ENCODE assay signal across 1 cellular context in the genomic region with DNA sequence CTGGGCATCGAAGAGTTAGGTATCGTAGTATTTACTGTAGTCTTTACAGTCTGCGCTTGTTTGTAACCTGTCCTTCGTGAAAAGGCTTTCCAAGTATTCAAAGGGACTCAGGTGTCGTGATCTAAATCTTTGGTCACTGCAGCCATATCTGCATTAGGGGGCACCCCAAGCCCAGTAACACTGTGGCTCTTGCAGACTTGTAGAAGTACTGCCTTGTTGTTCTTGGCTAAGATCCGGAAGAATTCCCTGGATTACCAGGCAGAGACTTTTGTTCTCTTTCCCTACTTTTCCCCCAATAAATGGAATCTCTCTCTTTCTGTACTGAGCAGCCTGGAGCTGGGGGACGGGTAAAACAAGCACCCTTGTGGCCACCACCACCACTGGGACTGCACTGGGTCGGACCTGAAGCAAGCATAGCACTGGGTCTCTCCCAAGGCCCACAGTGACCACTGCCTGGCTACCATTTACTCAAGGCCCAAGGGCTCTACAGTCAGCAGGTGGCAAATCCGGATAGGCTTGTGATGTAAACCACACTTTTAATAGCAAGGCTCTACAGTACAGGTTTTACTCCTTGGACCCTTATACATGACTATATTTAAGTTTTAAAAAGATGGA.
TF ChIP-seq lines count a peak whose summit lies in the region.

No MANE protein-coding gene starts in this region.

TF ChIP-seq in WTC11, 78 proteins besides CTCF, POLR2A, EP300 and RAD21:
- TF ChIP-seq, protein P1, sequence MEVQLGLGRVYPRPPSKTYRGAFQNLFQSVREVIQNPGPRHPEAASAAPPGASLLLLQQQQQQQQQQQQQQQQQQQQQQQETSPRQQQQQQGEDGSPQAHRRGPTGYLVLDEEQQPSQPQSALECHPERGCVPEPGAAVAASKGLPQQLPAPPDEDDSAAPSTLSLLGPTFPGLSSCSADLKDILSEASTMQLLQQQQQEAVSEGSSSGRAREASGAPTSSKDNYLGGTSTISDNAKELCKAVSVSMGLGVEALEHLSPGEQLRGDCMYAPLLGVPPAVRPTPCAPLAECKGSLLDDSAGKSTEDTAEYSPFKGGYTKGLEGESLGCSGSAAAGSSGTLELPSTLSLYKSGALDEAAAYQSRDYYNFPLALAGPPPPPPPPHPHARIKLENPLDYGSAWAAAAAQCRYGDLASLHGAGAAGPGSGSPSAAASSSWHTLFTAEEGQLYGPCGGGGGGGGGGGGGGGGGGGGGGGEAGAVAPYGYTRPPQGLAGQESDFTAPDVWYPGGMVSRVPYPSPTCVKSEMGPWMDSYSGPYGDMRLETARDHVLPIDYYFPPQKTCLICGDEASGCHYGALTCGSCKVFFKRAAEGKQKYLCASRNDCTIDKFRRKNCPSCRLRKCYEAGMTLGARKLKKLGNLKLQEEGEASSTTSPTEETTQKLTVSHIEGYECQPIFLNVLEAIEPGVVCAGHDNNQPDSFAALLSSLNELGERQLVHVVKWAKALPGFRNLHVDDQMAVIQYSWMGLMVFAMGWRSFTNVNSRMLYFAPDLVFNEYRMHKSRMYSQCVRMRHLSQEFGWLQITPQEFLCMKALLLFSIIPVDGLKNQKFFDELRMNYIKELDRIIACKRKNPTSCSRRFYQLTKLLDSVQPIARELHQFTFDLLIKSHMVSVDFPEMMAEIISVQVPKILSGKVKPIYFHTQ (CRISPR knock-in tag; IDR thresholded peaks at IDR 0.05), result no peak
- TF ChIP-seq, protein P2, sequence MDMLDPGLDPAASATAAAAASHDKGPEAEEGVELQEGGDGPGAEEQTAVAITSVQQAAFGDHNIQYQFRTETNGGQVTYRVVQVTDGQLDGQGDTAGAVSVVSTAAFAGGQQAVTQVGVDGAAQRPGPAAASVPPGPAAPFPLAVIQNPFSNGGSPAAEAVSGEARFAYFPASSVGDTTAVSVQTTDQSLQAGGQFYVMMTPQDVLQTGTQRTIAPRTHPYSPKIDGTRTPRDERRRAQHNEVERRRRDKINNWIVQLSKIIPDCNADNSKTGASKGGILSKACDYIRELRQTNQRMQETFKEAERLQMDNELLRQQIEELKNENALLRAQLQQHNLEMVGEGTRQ (CRISPR knock-in tag; IDR thresholded peaks at IDR 0.05), result no peak
- TF ChIP-seq, protein P3, sequence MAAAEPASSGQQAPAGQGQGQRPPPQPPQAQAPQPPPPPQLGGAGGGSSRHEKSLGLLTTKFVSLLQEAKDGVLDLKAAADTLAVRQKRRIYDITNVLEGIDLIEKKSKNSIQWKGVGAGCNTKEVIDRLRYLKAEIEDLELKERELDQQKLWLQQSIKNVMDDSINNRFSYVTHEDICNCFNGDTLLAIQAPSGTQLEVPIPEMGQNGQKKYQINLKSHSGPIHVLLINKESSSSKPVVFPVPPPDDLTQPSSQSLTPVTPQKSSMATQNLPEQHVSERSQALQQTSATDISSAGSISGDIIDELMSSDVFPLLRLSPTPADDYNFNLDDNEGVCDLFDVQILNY (CRISPR knock-in tag; IDR thresholded peaks at IDR 0.05), result no peak
- no peak for TF ChIP-seq RORB (CRISPR knock-in tag; IDR thresholded peaks at IDR 0.05)
- no peak for TF ChIP-seq ATF1 (CRISPR knock-in tag; IDR thresholded peaks at IDR 0.05)
- TF ChIP-seq ZNF219 (CRISPR knock-in tag; IDR thresholded peaks at IDR 0.05; ENCODE audit: borderline replicate concordance), result no peak
- TF ChIP-seq, protein P4, sequence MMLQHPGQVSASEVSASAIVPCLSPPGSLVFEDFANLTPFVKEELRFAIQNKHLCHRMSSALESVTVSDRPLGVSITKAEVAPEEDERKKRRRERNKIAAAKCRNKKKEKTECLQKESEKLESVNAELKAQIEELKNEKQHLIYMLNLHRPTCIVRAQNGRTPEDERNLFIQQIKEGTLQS (CRISPR knock-in tag; conservative IDR thresholded peaks at IDR 0.05), result no peak
